Comparison of ENCODE assay signal across 12 cellular contexts in genomic region chr15:96346409-96346808, GRCh38. TPM values are rescaled to one million over a fixed set of nuclear protein-coding genes. Genes with fewer than 3 reads are reported as not detected.
DNase-seq lines count a peak whose midpoint lies in the region; ATAC-seq, FAIRE-seq and TF ChIP-seq lines count a peak whose summit lies in the region.
"Had no signal": no experiment of that assay in that cellular context is flagged by ENCODE, and none has a peak within 500 bp of the region (broad histone marks: within the 10 kb centered on the region; RNA-seq: fewer than 3 reads in every experiment).

No MANE protein-coding gene starts in this region.

- H3K9me3 Mint-ChIP-seq in neural crest cell, result no peaks in the 10 kb centered on the region
- H3K9me3 Mint-ChIP-seq in activated T-helper 1 cell treated with anti-CD3 and anti-CD28 coated beads, Interleukin-12 subunit alpha, Interleukin-12 subunit beta, Interleukin-2, Interleukin-4 antibody, amounts not matched to agents 30 ng/mL and 10 ng/mL and 1 ng/mL, durations not matched to agents 14 hours and 24 hours and 36 hours, result no peaks in the 10 kb centered on the region
- H3K9me3 Mint-ChIP-seq: activated naive CD4-positive, alpha-beta T cell treated with anti-CD3 and anti-CD28 coated beads for 36 hours had no signal

- dilution Hi-C loops in endothelial cell of umbilical vein (cut with MboI; ENCODE audit: extremely low pct_ligation_motif_present, low sequenced_read_pairs), result loop anchor here (25.0 kb wide), 1 partner anchor 1034 kb away; no protein-coding TSS in a partner anchor

- POLR2A ChIA-PET in endothelial cell of umbilical vein (lab: Charles Lee), result interaction anchor here (0.9 to 3.8 kb wide), 2 partner anchors 11 to 1054 kb away, joined by 3 to 15 read pairs; no protein-coding TSS in a partner anchor

- no peak for FAIRE-seq in endothelial cell of umbilical vein (lab: Jason Lieb, UNC)

- DNase-seq in right atrium auricular region (ENCODE audit: low spot score), result no peak
- no peak for DNase-seq in Right ventricle myocardium superior
- peak; percentile 63 for DNase-seq in endothelial cell of umbilical vein (ENCODE audit: low read depth, low spot score)
- no peak for DNase-seq in neural crest cell (ENCODE audit: low read depth, low spot score)
- no peak for DNase-seq in uterus
- no peak for DNase-seq in NCI-H345 (lab: John Stamatoyannopoulos, UW)
- DNase-seq in stimulated activated CD4-positive, alpha-beta T cell treated with anti-CD3 and anti-CD28 coated beads, Interleukin-1b, Interleukin-23, amount 100 ng/mL, for 48 hours, result no peak
- DNase-seq in activated T-helper 1 cell treated with anti-CD3 and anti-CD28 coated beads, Interleukin-12 subunit alpha, Interleukin-12 subunit beta, Interleukin-2, Interleukin-4 antibody, amounts not matched to agents 30 ng/mL and 10 ng/mL and 1 ng/mL, durations not matched to agents 14 hours and 24 hours and 36 hours (ENCODE audit: low spot score), result no peak
- DNase-seq: activated CD4-positive, alpha-beta T cell treated with anti-CD3 and anti-CD28 coated beads for 36 hours; activated naive CD4-positive, alpha-beta T cell treated with anti-CD3 and anti-CD28 coated beads for 36 hours; effector memory CD4-positive, alpha-beta T cell; NCI-H446 had no signal

- peaks cover 100% of the 10 kb centered on the region for H3K79me2 ChIP-seq in endothelial cell of umbilical vein (ENCODE audit: control insufficient read depth, insufficient read depth, low read length)

- peak overlapping the region; percentile 83 for H3K9ac ChIP-seq in endothelial cell of umbilical vein (replicated peaks; ENCODE audit: extremely low read depth, insufficient read depth, low read length)

- BruUV-seq in endothelial cell of umbilical vein (replicated peaks; lab: Mats Ljungman, UMichigan), result TSS peak; percentile 1

- peaks cover 83% of the 10 kb centered on the region for H3K27me3 Mint-ChIP-seq in neural crest cell (ENCODE audit: low read depth)
- H3K27me3 Mint-ChIP-seq in activated T-helper 1 cell treated with anti-CD3 and anti-CD28 coated beads, Interleukin-12 subunit alpha, Interleukin-12 subunit beta, Interleukin-2, Interleukin-4 antibody, amounts not matched to agents 30 ng/mL and 10 ng/mL and 1 ng/mL, durations not matched to agents 14 hours and 24 hours and 36 hours (ENCODE audit: insufficient read depth), result peaks cover 88% of the 10 kb centered on the region

- peaks cover 97% of the 10 kb centered on the region for H3K4me1 Mint-ChIP-seq in neural crest cell
- peaks cover 4% of the 10 kb centered on the region for H3K4me1 Mint-ChIP-seq in activated T-helper 1 cell treated with anti-CD3 and anti-CD28 coated beads, Interleukin-12 subunit alpha, Interleukin-12 subunit beta, Interleukin-2, Interleukin-4 antibody, amounts not matched to agents 30 ng/mL and 10 ng/mL and 1 ng/mL, durations not matched to agents 14 hours and 24 hours and 36 hours (ENCODE audit: low read depth)

- H3K4me1 ChIP-seq in right atrium auricular region (peaks cover 0 to 51% of the 10 kb centered on the region in 2 donors), endothelial cell of umbilical vein (ENCODE audit: control insufficient read depth, extremely low read depth, insufficient read depth, low read length) (peaks cover 89% of the 10 kb centered on the region), uterus (no peaks in the 10 kb centered on the region)

- intact Hi-C loops in Right ventricle myocardium superior (cut with DNase I), result no loop called here
- intact Hi-C loops in endothelial cell of umbilical vein (cut with micrococcal nuclease), result loop anchor here (2.0 to 5.0 kb wide), 5 partner anchors 789 to 1676 kb away; no protein-coding TSS in a partner anchor
- intact Hi-C loops in uterus (cut with DNase I; ENCODE audit: low total_unique reads), result no loop called here
- intact Hi-C loops in activated T-helper 1 cell treated with anti-CD3 and anti-CD28 coated beads, Interleukin-12 subunit alpha, Interleukin-12 subunit beta, Interleukin-2, Interleukin-4 antibody, amounts not matched to agents 30 ng/mL and 10 ng/mL and 1 ng/mL, durations not matched to agents 14 hours and 24 hours and 36 hours (cut with micrococcal nuclease), result loop anchor here (5.0 kb wide), 1 partner anchor 1674 kb away; no protein-coding TSS in a partner anchor

- H3K4me2 ChIP-seq in endothelial cell of umbilical vein (ENCODE audit: insufficient read depth, low read length), result peak overlapping the region; percentile 94

- H3K36me3 Mint-ChIP-seq in neural crest cell (ENCODE audit: low read depth), result peaks cover 25% of the 10 kb centered on the region
- H3K36me3 Mint-ChIP-seq in activated T-helper 1 cell treated with anti-CD3 and anti-CD28 coated beads, Interleukin-12 subunit alpha, Interleukin-12 subunit beta, Interleukin-2, Interleukin-4 antibody, amounts not matched to agents 30 ng/mL and 10 ng/mL and 1 ng/mL, durations not matched to agents 14 hours and 24 hours and 36 hours (ENCODE audit: low read depth), result peaks cover 6% of the 10 kb centered on the region

- no peaks in the 10 kb centered on the region for H3K9me1 ChIP-seq in endothelial cell of umbilical vein (replicated peaks; ENCODE audit: control insufficient read depth, extremely low read depth, insufficient read depth, low read length)

- TF ChIP-seq CTCF in right atrium auricular region (IDR thresholded peaks at IDR 0.05) (no peak), endothelial cell of umbilical vein (IDR thresholded peaks at IDR 0.05; ENCODE audit: extremely low read depth in 1 of 2, insufficient read depth in 1 of 2, low read depth in 1 of 2, low read length in 2 of 2) (no peak), neural crest cell (conservative IDR thresholded peaks at IDR 0.05) (no peak), uterus (IDR thresholded peaks at IDR 0.05) (no peak)

- CTCF ChIA-PET in endothelial cell of umbilical vein (lab: Charles Lee), result interaction anchor here (0.7 to 3.6 kb wide), 14 partner anchors 8 to 1762 kb away, joined by 3 to 21 read pairs (median 4); partner anchors contain the start of gene NR2F2

- peak overlapping the region; percentile 58 for H3K27ac Mint-ChIP-seq in neural crest cell (ENCODE audit: unreplicated experiment)
- H3K27ac Mint-ChIP-seq in activated T-helper 1 cell treated with anti-CD3 and anti-CD28 coated beads, Interleukin-12 subunit alpha, Interleukin-12 subunit beta, Interleukin-2, Interleukin-4 antibody, amounts not matched to agents 30 ng/mL and 10 ng/mL and 1 ng/mL, durations not matched to agents 14 hours and 24 hours and 36 hours, result no peak overlapping the region
- H3K27ac Mint-ChIP-seq: activated CD4-positive, alpha-beta T cell treated with anti-CD3 and anti-CD28 coated beads for 36 hours; activated naive CD4-positive, alpha-beta T cell treated with anti-CD3 and anti-CD28 coated beads for 36 hours had no signal

- no peak for TF ChIP-seq POLR2A in endothelial cell of umbilical vein (IDR thresholded peaks at IDR 0.05; ENCODE audit: low read depth, low read length)
- TF ChIP-seq POLR2A in uterus (IDR thresholded peaks at IDR 0.05), result no peak

- no peak for ATAC-seq in Right ventricle myocardium superior (ENCODE audit: poor library complexity)
- ATAC-seq: activated CD4-positive, alpha-beta T cell treated with anti-CD3 and anti-CD28 coated beads for 36 hours had no signal

- H4K20me1 ChIP-seq in endothelial cell of umbilical vein (replicated peaks; ENCODE audit: control insufficient read depth, extremely low read depth, insufficient read depth, low read length), result no peaks in the 10 kb centered on the region

- peak overlapping the region; percentile 96 for H3K4me3 Mint-ChIP-seq in neural crest cell
- H3K4me3 Mint-ChIP-seq in activated T-helper 1 cell treated with anti-CD3 and anti-CD28 coated beads, Interleukin-12 subunit alpha, Interleukin-12 subunit beta, Interleukin-2, Interleukin-4 antibody, amounts not matched to agents 30 ng/mL and 10 ng/mL and 1 ng/mL, durations not matched to agents 14 hours and 24 hours and 36 hours, result no peak overlapping the region
- H3K4me3 Mint-ChIP-seq: activated CD4-positive, alpha-beta T cell treated with anti-CD3 and anti-CD28 coated beads for 36 hours; activated naive CD4-positive, alpha-beta T cell treated with anti-CD3 and anti-CD28 coated beads for 36 hours had no signal

- H3K27ac ChIP-seq in right atrium auricular region (peak overlapping the region; percentile 95 to 97), endothelial cell of umbilical vein (ENCODE audit: insufficient read depth, low read depth, low read length) (peak overlapping the region; percentile 87), uterus (peak overlapping the region; percentile 94 to 100)

- H2AFZ ChIP-seq in endothelial cell of umbilical vein (ENCODE audit: low read depth, low read length), result no peak overlapping the region

- no peaks in the 10 kb centered on the region for H3K27me3 ChIP-seq in right atrium auricular region
- no peaks in the 10 kb centered on the region for H3K27me3 ChIP-seq in endothelial cell of umbilical vein (ENCODE audit: control insufficient read depth in 2 of 2, insufficient read depth in 2 of 2, low read length in 2 of 2)
- H3K27me3 ChIP-seq in uterus, result no peaks in the 10 kb centered on the region

- H3K36me3 ChIP-seq in right atrium auricular region, result no peaks in the 10 kb centered on the region
- H3K36me3 ChIP-seq in endothelial cell of umbilical vein (ENCODE audit: control insufficient read depth in 2 of 2, extremely low read depth in 1 of 2, insufficient read depth in 2 of 2, low read length in 2 of 2), result peaks cover 5 to 9% of the 10 kb centered on the region in 2 experiments
- H3K36me3 ChIP-seq in uterus, result no peaks in the 10 kb centered on the region

- H3K4me3 ChIP-seq in right atrium auricular region, result peak overlapping the region; percentile 45 to 63
- H3K4me3 ChIP-seq in endothelial cell of umbilical vein (replicated peaks in 1 of 3; ENCODE audit: insufficient read depth in 1 of 3, low read depth in 1 of 3, low read length in 3 of 3), result peak overlapping the region; percentile 16 to 99 (median 74)
- H3K4me3 ChIP-seq in uterus, result peak overlapping the region; percentile 84 to 90

- H3K9me3 ChIP-seq in right atrium auricular region (no peaks in the 10 kb centered on the region), endothelial cell of umbilical vein (replicated peaks; ENCODE audit: control insufficient read depth, insufficient read depth, low read length) (no peaks in the 10 kb centered on the region), uterus (no peaks in the 10 kb centered on the region)

RNA-seq across cellular contexts. Expression of gene NR2F2, which starts 15.9 kb away (rescaled TPM):
- total RNA-seq in right atrium auricular region, result 10 to 100 TPM; 25.0 to 26.7 TPM
- 11.0 TPM for total RNA-seq in Right ventricle myocardium superior
- 153 and 182 TPM in 2 replicates for total RNA-seq in endothelial cell of umbilical vein
- 105 and 120 TPM in 2 replicates for polyA plus RNA-seq in endothelial cell of umbilical vein
- polyA plus RNA-seq in endothelial cell of umbilical vein (2011; cell fraction: cytosol; rRNA removed), result 108 and 112 TPM in 2 replicates
- polyA plus RNA-seq in endothelial cell of umbilical vein (2011; cell fraction: nucleus; rRNA removed), result 115 and 122 TPM in 2 replicates
- polyA plus RNA-seq in endothelial cell of umbilical vein (2012), result 242 and 247 TPM in 2 replicates
- polyA minus RNA-seq in endothelial cell of umbilical vein, result 77.0 and 94.2 TPM in 2 replicates
- 23.5 TPM for polyA minus RNA-seq in endothelial cell of umbilical vein (2011; cell fraction: cytosol; rRNA and poly(A)+ RNA removed)
- polyA minus RNA-seq in endothelial cell of umbilical vein (2011; cell fraction: nucleus; rRNA and poly(A)+ RNA removed), result 98.6 and 113 TPM in 2 replicates
- total RNA-seq in neural crest cell, result 147 and 150 TPM in 2 replicates
- total RNA-seq in uterus, result 100 to 1,000 TPM in 1 of 4 donors, 10 to 100 TPM in 3; 23.6 to 255 (median 51.9) TPM
- total RNA-seq in activated T-helper 1 cell treated with anti-CD3 and anti-CD28 coated beads, Interleukin-12 subunit alpha, Interleukin-12 subunit beta, Interleukin-2, Interleukin-4 antibody, amounts not matched to agents 30 ng/mL and 10 ng/mL and 1 ng/mL, durations not matched to agents 14 hours and 24 hours and 36 hours, result not detected in 2 replicates
- total RNA-seq: activated CD4-positive, alpha-beta T cell treated with anti-CD3 and anti-CD28 coated beads for 36 hours; activated naive CD4-positive, alpha-beta T cell treated with anti-CD3 and anti-CD28 coated beads for 36 hours had no signal

Comparison
In these comparisons a context has a peak if more than half of its experiments do, and no peak if none do; other contexts are left out.
1. RNA of gene NR2F2, which starts 15.9 kb away (total RNA-seq): 153 to 182 TPM in endothelial cell of umbilical vein, 147 to 150 TPM in neural crest cell, 23.6 to 255 TPM in uterus, 25.0 to 26.7 TPM in right atrium auricular region and 11.0 TPM in Right ventricle myocardium superior (single experiment); not detected in activated T-helper 1 cell treated with anti-CD3 and anti-CD28 coated beads, Interleukin-12 subunit alpha, Interleukin-12 subunit beta, Interleukin-2, Interleukin-4 antibody, amounts not matched to agents 30 ng/mL and 10 ng/mL and 1 ng/mL, durations not matched to agents 14 hours and 24 hours and 36 hours; every median in the first group is over 10 times any median in the second.
2. intact Hi-C loops: an anchor here in endothelial cell of umbilical vein (2.0 to 5.0 kb wide) and activated T-helper 1 cell treated with anti-CD3 and anti-CD28 coated beads, Interleukin-12 subunit alpha, Interleukin-12 subunit beta, Interleukin-2, Interleukin-4 antibody, amounts not matched to agents 30 ng/mL and 10 ng/mL and 1 ng/mL, durations not matched to agents 14 hours and 24 hours and 36 hours (5.0 kb wide); none called in Right ventricle myocardium superior and uterus.
3. Peak in every context shown above with its lines, with median percentiles within 50 percentile points of each other: H3K27ac ChIP-seq and H3K4me3 ChIP-seq.